In genomic region chr17:7405413-7405881, GRCh38 we compare ENCODE assay signal across 1 cellular context.
TF ChIP-seq lines count a peak whose summit lies in the region.

No MANE protein-coding gene starts in this region.

TF ChIP-seq in HCT116, 20 proteins besides CTCF, POLR2A, EP300 and RAD21:
- TF ChIP-seq MAX (IDR thresholded peaks at IDR 0.05) (no peak), SRF (IDR thresholded peaks at IDR 0.05; ENCODE audit: low read depth) (no peak), EZH2 (IDR thresholded peaks at IDR 0.05) (no peak), EZH2phosphoT487 (IDR thresholded peaks at IDR 0.05; ENCODE audit: borderline replicate concordance) (no peak), ZNF274 (IDR thresholded peaks at IDR 0.05; ENCODE audit: low read depth, low read length) (no peak), ELF1 (IDR thresholded peaks at IDR 0.05; ENCODE audit: borderline replicate concordance, low read depth) (no peak)
- TF ChIP-seq, protein P1, sequence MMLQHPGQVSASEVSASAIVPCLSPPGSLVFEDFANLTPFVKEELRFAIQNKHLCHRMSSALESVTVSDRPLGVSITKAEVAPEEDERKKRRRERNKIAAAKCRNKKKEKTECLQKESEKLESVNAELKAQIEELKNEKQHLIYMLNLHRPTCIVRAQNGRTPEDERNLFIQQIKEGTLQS (IDR thresholded peaks at IDR 0.05), result no peak
TF ChIP-seq in HCT116: peak in this region for 0.
